Comparison of ENCODE assay signal across 16 cellular contexts in genomic region chr15:68192804-68193521, GRCh38. TPM values are rescaled to one million over a fixed set of nuclear protein-coding genes. Genes with fewer than 3 reads are reported as not detected.
DNase-seq lines count a peak whose midpoint lies in the region; ATAC-seq and TF ChIP-seq lines count a peak whose summit lies in the region.
"Had no signal": no experiment of that assay in that cellular context is flagged by ENCODE, and none has a peak within 500 bp of the region (broad histone marks: within the 10 kb centered on the region; RNA-seq: fewer than 3 reads in every experiment).

No MANE protein-coding gene starts in this region.

- TF ChIP-seq POLR2A in esophagus muscularis mucosa (IDR thresholded peaks at IDR 0.05; ENCODE audit: low read depth), result no peak
- no peak for TF ChIP-seq POLR2A in breast epithelium (IDR thresholded peaks at IDR 0.05)

- H3K4me3 ChIP-seq in esophagus muscularis mucosa (no peak overlapping the region), breast epithelium (no peak overlapping the region), BE2C (ENCODE audit: low read depth, low read length) (no peak overlapping the region)
- no peak overlapping the region for H3K4me3 ChIP-seq in naive thymus-derived CD4-positive, alpha-beta T cell (ENCODE audit: low read length)
- H3K4me3 ChIP-seq: GM23338, Peyer's patch, uterus had no signal

- H3K27me3 Mint-ChIP-seq in Calu3 (ENCODE audit: unreplicated experiment) (no peaks in the 10 kb centered on the region), T-helper 17 cell (no peaks in the 10 kb centered on the region)
- H3K27me3 Mint-ChIP-seq in naive thymus-derived CD4-positive, alpha-beta T cell, result no peaks in the 10 kb centered on the region

- H3K36me3 ChIP-seq in esophagus muscularis mucosa, result peaks cover 0 to 36% (median 27%) of the 10 kb centered on the region in 4 donors
- H3K36me3 ChIP-seq in naive thymus-derived CD4-positive, alpha-beta T cell (ENCODE audit: control insufficient read depth in 2 of 3, insufficient read depth in 3 of 3, low read length in 3 of 3), result peaks cover 0 to 43% (median 0%) of the 10 kb centered on the region in 3 experiments
- H3K36me3 ChIP-seq in breast epithelium, result no peaks in the 10 kb centered on the region
- peaks cover 59% of the 10 kb centered on the region for H3K36me3 ChIP-seq in BE2C
- H3K36me3 ChIP-seq: uterus had no signal

- H3K9me3 ChIP-seq in T-helper 17 cell (ENCODE audit: control insufficient read depth, low read length, poor library complexity, severe bottlenecking) (no peaks in the 10 kb centered on the region), esophagus muscularis mucosa (no peaks in the 10 kb centered on the region), breast epithelium (no peaks in the 10 kb centered on the region), BE2C (no peaks in the 10 kb centered on the region)
- H3K9me3 ChIP-seq in naive thymus-derived CD4-positive, alpha-beta T cell (ENCODE audit: control insufficient read depth in 2 of 3, low read length in 3 of 3), result no peaks in the 10 kb centered on the region
- H3K9me3 ChIP-seq: Peyer's patch, uterus had no signal

- H3K27ac ChIP-seq in esophagus muscularis mucosa (replicated peaks in 1 of 4) (peak overlapping the region; percentile 28 to 84 (median 49)), breast epithelium (no peak overlapping the region)
- H3K27ac ChIP-seq in naive thymus-derived CD4-positive, alpha-beta T cell (ENCODE audit: low read depth, low read length), result no peak overlapping the region
- H3K27ac ChIP-seq: Peyer's patch, uterus had no signal

- intact Hi-C loops in Calu3 (cut with micrococcal nuclease; ENCODE audit: unreplicated experiment), result no loop called here
- intact Hi-C loops in esophagus muscularis mucosa (cut with DNase I), result no loop called here
- intact Hi-C loops in naive thymus-derived CD4-positive, alpha-beta T cell (cut with micrococcal nuclease), result no loop called here
- intact Hi-C loops in breast epithelium (cut with DNase I; ENCODE audit: low total_unique reads), result no loop called here

- H3K9me3 Mint-ChIP-seq in Calu3 (ENCODE audit: low read depth, unreplicated experiment), result no peaks in the 10 kb centered on the region
- H3K9me3 Mint-ChIP-seq in naive thymus-derived CD4-positive, alpha-beta T cell, result no peaks in the 10 kb centered on the region
- H3K9me3 Mint-ChIP-seq: GM23338 had no signal

- no peak for ATAC-seq in T-helper 17 cell
- ATAC-seq in naive thymus-derived CD4-positive, alpha-beta T cell, result no peak

- H3K4me3 Mint-ChIP-seq in Calu3 (ENCODE audit: low read depth, unreplicated experiment), result no peak overlapping the region
- H3K4me3 Mint-ChIP-seq in T-helper 17 cell, result no peak overlapping the region
- no peak overlapping the region for H3K4me3 Mint-ChIP-seq in naive thymus-derived CD4-positive, alpha-beta T cell
- H3K4me3 Mint-ChIP-seq: GM23338 had no signal

- H3K27ac Mint-ChIP-seq in Calu3 (ENCODE audit: unreplicated experiment) (peak overlapping the region; percentile 31), T-helper 17 cell (peak overlapping the region; percentile 57)
- peak overlapping the region in 6 of 9 donors; percentile 1 to 83 (median 54) for H3K27ac Mint-ChIP-seq in naive thymus-derived CD4-positive, alpha-beta T cell
- H3K27ac Mint-ChIP-seq: GM23338 had no signal

- H3K4me1 Mint-ChIP-seq in Calu3 (ENCODE audit: low read depth, unreplicated experiment) (no peaks in the 10 kb centered on the region), T-helper 17 cell (peaks cover 3% of the 10 kb centered on the region)
- H3K4me1 Mint-ChIP-seq in naive thymus-derived CD4-positive, alpha-beta T cell, result peaks cover 0 to 11% (median 0%) of the 10 kb centered on the region in 7 donors

- H3K36me3 Mint-ChIP-seq in Calu3 (ENCODE audit: insufficient read depth, unreplicated experiment), result peaks cover 70% of the 10 kb centered on the region
- H3K36me3 Mint-ChIP-seq in T-helper 17 cell (ENCODE audit: low read depth), result peaks cover 8% of the 10 kb centered on the region
- H3K36me3 Mint-ChIP-seq in naive thymus-derived CD4-positive, alpha-beta T cell, result peaks cover 0 to 34% (median 25%) of the 10 kb centered on the region in 5 donors

- POLR2A ChIA-PET in naive thymus-derived CD4-positive, alpha-beta T cell (lab: Charles Lee), result no interaction called here

- TF ChIP-seq EP300 in esophagus muscularis mucosa (IDR thresholded peaks at IDR 0.05), result no peak

- TF ChIP-seq CTCF in Calu3 (IDR thresholded peaks at IDR 0.05; ENCODE audit: unreplicated experiment) (no peak), esophagus muscularis mucosa (IDR thresholded peaks at IDR 0.05) (no peak), breast epithelium (IDR thresholded peaks at IDR 0.05) (no peak), BE2C (IDR thresholded peaks at IDR 0.05; ENCODE audit: low read depth, low read length) (no peak)

- H3K4me1 ChIP-seq in esophagus muscularis mucosa, result peaks cover 11 to 68% (median 63%) of the 10 kb centered on the region in 4 donors
- H3K4me1 ChIP-seq in naive thymus-derived CD4-positive, alpha-beta T cell (ENCODE audit: control insufficient read depth in 2 of 2, insufficient read depth in 2 of 2, low read length in 2 of 2), result no peaks in the 10 kb centered on the region
- no peaks in the 10 kb centered on the region for H3K4me1 ChIP-seq in breast epithelium
- H3K4me1 ChIP-seq in BE2C, result peaks cover 4% of the 10 kb centered on the region; the same call in 1 of the 2 replicates

- DNase-seq in Calu3 (no peak), T-helper 17 cell (no peak), esophagus muscularis mucosa (ENCODE audit: extremely low spot score) (peak; percentile 83), breast epithelium (ENCODE audit: low spot score in 2 of 2) (no peak), NCI-H1417 treated with DMSO at 0.1 percent for 48 hours (lab: John Stamatoyannopoulos, UW) (no peak), BE2C (no peak), SW480 (ENCODE audit: low spot score) (no peak)
- no peak for DNase-seq in naive thymus-derived CD4-positive, alpha-beta T cell
- DNase-seq: activated CD8-positive, alpha-beta memory T cell treated with anti-CD3 and anti-CD28 coated beads, Interleukin-2, amount 50 U/mL, for 4 hours; amniotic stem cell; NCI-H1436; NCI-H446; Peyer's patch; stimulated activated CD4-positive, alpha-beta T cell treated with anti-CD3 and anti-CD28 coated beads, Interleukin-2, amount 100 ng/mL, for 48 hours; uterus had no signal

- no TSS peak for BruUV-seq in Calu3 (replicated peaks; lab: Mats Ljungman, UMichigan)

- CTCF ChIA-PET in Calu3 (lab: Charles Lee), result no interaction called here
- CTCF ChIA-PET in naive thymus-derived CD4-positive, alpha-beta T cell (lab: Charles Lee), result interaction anchor here (0.6 to 1.2 kb wide), 4 partner anchors 11 to 471 kb away, joined by 3 read pairs; no protein-coding TSS in a partner anchor

- 100% methylated on average over 1 of the region's 5 CpGs for WGBS in esophagus muscularis mucosa

- H3K27me3 ChIP-seq in esophagus muscularis mucosa (no peaks in the 10 kb centered on the region), breast epithelium (no peaks in the 10 kb centered on the region), BE2C (no peaks in the 10 kb centered on the region)
- no peaks in the 10 kb centered on the region for H3K27me3 ChIP-seq in naive thymus-derived CD4-positive, alpha-beta T cell (ENCODE audit: control insufficient read depth in 2 of 2, insufficient read depth in 2 of 2, low read length in 2 of 2)
- H3K27me3 ChIP-seq: Peyer's patch, uterus had no signal

RNA-seq across cellular contexts. Expression of gene CALML4, which starts 12.2 kb away (rescaled TPM):
- total RNA-seq in Calu3 (2022), result 17.9 and 24.1 TPM in 2 replicates
- 1 to 10 TPM; 2.4 to 2.6 TPM for total RNA-seq in T-helper 17 cell
- total RNA-seq in esophagus muscularis mucosa, result 10 to 100 TPM; 14.2 to 45.8 (median 32.1) TPM
- 10 to 100 TPM in 1 of 5 experiments, 1 to 10 TPM in 4; 2.5 to 14.6 (median 3.9) TPM for total RNA-seq in naive thymus-derived CD4-positive, alpha-beta T cell
- polyA plus RNA-seq in naive thymus-derived CD4-positive, alpha-beta T cell, result under 1 TPM; 0.13 to 0.29 TPM
- 1 to 10 TPM; 5.3 to 7.9 (median 6.0) TPM for total RNA-seq in breast epithelium
- polyA plus RNA-seq in BE2C (2012; ENCODE audit: insufficient read depth, insufficient read length, low read depth), result 4.1 TPM

RNA-seq across cellular contexts. Expression of gene CLN6, which starts 36.6 kb away (rescaled TPM):
- 81.6 and 85.7 TPM in 2 replicates for total RNA-seq in Calu3 (2022)
- 10 to 100 TPM; 14.3 to 14.6 TPM for total RNA-seq in T-helper 17 cell
- 10 to 100 TPM; 13.4 to 18.2 (median 16.1) TPM for total RNA-seq in esophagus muscularis mucosa
- 10 to 100 TPM; 15.0 to 66.6 (median 19.0) TPM for total RNA-seq in naive thymus-derived CD4-positive, alpha-beta T cell
- 1 to 10 TPM; 2.8 to 3.9 TPM for polyA plus RNA-seq in naive thymus-derived CD4-positive, alpha-beta T cell
- 10 to 100 TPM; 16.5 to 23.1 (median 18.4) TPM for total RNA-seq in breast epithelium
- polyA plus RNA-seq in BE2C (2012; ENCODE audit: insufficient read depth, insufficient read length, low read depth), result 68.7 TPM

Comparison
In these comparisons a context has a peak if more than half of its experiments do, and no peak if none do; other contexts are left out.
1. H3K27ac ChIP-seq: peak in esophagus muscularis mucosa (4 of 4); none in naive thymus-derived CD4-positive, alpha-beta T cell (single experiment) and breast epithelium (0 of 2).
2. Peak in every context shown above with its lines, with median percentiles within 50 percentile points of each other: H3K27ac Mint-ChIP-seq.